8 cellular contexts compared by ENCODE assay signal in genomic region chr10:649798-650690, GRCh38. TPM values are rescaled to one million over a fixed set of nuclear protein-coding genes. Genes with fewer than 3 reads are reported as not detected.
DNase-seq lines count a peak whose midpoint lies in the region; ATAC-seq, FAIRE-seq and TF ChIP-seq lines count a peak whose summit lies in the region.
"Had no signal": no experiment of that assay in that cellular context is flagged by ENCODE, and none has a peak within 500 bp of the region (broad histone marks: within the 10 kb centered on the region; RNA-seq: fewer than 3 reads in every experiment).

No MANE protein-coding gene starts in this region.

- peaks cover 17 to 20% of the 10 kb centered on the region in 2 donors for H3K4me1 ChIP-seq in lung (ENCODE audit: control insufficient read depth in 2 of 2, insufficient read depth in 2 of 2, low read length in 2 of 2)

- ATAC-seq in lung (ENCODE audit: insufficient read depth, low FRiP score), result no peak
- ATAC-seq in GM21825 (IDR thresholded peaks at IDR 0.05; ENCODE audit: unreplicated experiment), result no peak
- ATAC-seq in effector memory CD8-positive, alpha-beta T cell (replicated peaks), result no peak

- no peaks in the 10 kb centered on the region for H3K27me3 ChIP-seq in lung (ENCODE audit: control insufficient read depth, insufficient read depth)

- no peaks in the 10 kb centered on the region for H3K36me3 Mint-ChIP-seq in type B pancreatic cell
- H3K36me3 Mint-ChIP-seq in effector memory CD8-positive, alpha-beta T cell (ENCODE audit: insufficient read depth), result no peaks in the 10 kb centered on the region

- H3K4me1 Mint-ChIP-seq in type B pancreatic cell (ENCODE audit: unreplicated experiment), result peaks cover 32% of the 10 kb centered on the region
- H3K4me1 Mint-ChIP-seq in effector memory CD8-positive, alpha-beta T cell (ENCODE audit: low read depth in 2 of 2), result no peaks in the 10 kb centered on the region
- H3K4me1 Mint-ChIP-seq: central memory CD8-positive, alpha-beta T cell had no signal

- TF ChIP-seq CTCF in lung (IDR thresholded peaks at IDR 0.05; ENCODE audit: control extremely low read depth, extremely low read depth) (no peak), type B pancreatic cell (conservative IDR thresholded peaks at IDR 0.05) (no peak)

- peak; percentile 86 for DNase-seq in NCI-H2029 (lab: John Stamatoyannopoulos, UW)
- DNase-seq in lung (ENCODE audit: low spot score), result no peak
- DNase-seq in type B pancreatic cell (ENCODE audit: extremely low spot score, unreplicated experiment), result no peak
- DNase-seq in epidermal melanocyte (ENCODE audit: insufficient read length, low spot score), result no peak
- DNase-seq in effector memory CD8-positive, alpha-beta T cell, result no peak

- FAIRE-seq in colon (lab: Jason Lieb, UNC), result peak; percentile 60

- no peaks in the 10 kb centered on the region for H3K9me3 Mint-ChIP-seq in type B pancreatic cell
- H3K9me3 Mint-ChIP-seq in effector memory CD8-positive, alpha-beta T cell, result no peaks in the 10 kb centered on the region
- H3K9me3 Mint-ChIP-seq: central memory CD8-positive, alpha-beta T cell had no signal

- peak overlapping the region; percentile 60 for H3K4me3 Mint-ChIP-seq in type B pancreatic cell
- no peak overlapping the region for H3K4me3 Mint-ChIP-seq in effector memory CD8-positive, alpha-beta T cell
- H3K4me3 Mint-ChIP-seq: central memory CD8-positive, alpha-beta T cell had no signal

- WGBS in lung, 2 donors, result 59 to 80% methylated on average over 33 of the region's 33 CpGs

- H3K27me3 Mint-ChIP-seq in type B pancreatic cell, result no peaks in the 10 kb centered on the region
- peaks cover 19 to 26% of the 10 kb centered on the region in 2 donors for H3K27me3 Mint-ChIP-seq in effector memory CD8-positive, alpha-beta T cell

- H3K9me3 ChIP-seq in lung (ENCODE audit: control insufficient read depth in 2 of 2, insufficient read depth in 1 of 2, low read length in 1 of 2), result peaks cover 2 to 3% of the 10 kb centered on the region in 2 donors

- peak overlapping the region; percentile 72 for H3K27ac Mint-ChIP-seq in type B pancreatic cell
- no peak overlapping the region for H3K27ac Mint-ChIP-seq in effector memory CD8-positive, alpha-beta T cell

- peak overlapping the region; percentile 0 to 30 for H3K27ac ChIP-seq in lung (ENCODE audit: low read depth in 1 of 2, low read length in 1 of 2)

- no peak overlapping the region for H3K4me3 ChIP-seq in lung

- H3K36me3 ChIP-seq in lung (ENCODE audit: control insufficient read depth in 2 of 2, insufficient read depth in 2 of 2, low read length in 2 of 2), result no peaks in the 10 kb centered on the region

RNA-seq across cellular contexts. Expression of gene DIP2C, which starts 39.4 kb away (rescaled TPM):
- total RNA-seq in lung (10 to 100 TPM; 15.2 to 20.0 TPM), type B pancreatic cell (ENCODE audit: low replicate concordance) (22.6 and 23.1 TPM in 2 replicates)
- polyA plus RNA-seq in lung, result 1 to 10 TPM; 3.6 to 3.9 TPM
